In the genomic region with DNA sequence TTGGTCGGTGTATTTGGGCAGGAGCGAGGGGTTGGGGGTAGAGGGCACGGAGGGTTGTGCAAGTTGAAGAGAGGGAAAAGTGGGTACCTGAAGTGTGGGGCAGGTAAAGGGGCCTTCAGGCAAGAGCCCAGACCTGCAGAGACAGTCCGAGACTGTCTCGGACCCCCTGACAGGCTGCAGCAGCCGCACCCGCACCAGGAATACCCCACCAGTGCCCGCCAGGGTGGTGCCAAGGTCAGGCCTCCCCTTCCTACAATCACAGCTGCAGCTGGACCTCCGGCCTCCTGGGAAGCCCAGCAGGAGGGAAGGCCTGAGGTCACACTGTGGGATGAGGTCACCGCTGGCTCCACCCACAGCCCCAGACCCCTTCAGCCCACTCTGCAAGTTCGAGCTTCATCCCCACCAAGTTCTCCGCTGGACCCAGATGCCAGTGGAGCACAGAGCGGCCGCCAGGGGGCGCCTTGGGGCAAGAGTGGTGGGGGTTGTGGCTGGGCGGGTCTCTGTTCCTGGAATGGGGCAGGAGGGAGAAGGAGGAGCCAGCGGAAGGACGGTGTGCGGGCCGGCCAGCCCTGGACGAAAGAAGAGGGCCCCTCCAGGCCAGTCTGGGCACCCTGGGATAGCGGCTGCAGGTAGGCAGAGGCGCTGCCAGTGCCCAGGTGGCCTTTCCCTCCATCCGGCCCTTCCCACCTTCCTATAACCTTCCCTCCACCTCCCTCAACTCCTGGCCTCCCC, we compare ENCODE assay signal across 7 cellular contexts. TPM values are rescaled to one million over a fixed set of nuclear protein-coding genes. Genes with fewer than 3 reads are reported as not detected.
DNase-seq lines count a peak whose midpoint lies in the region; ATAC-seq and TF ChIP-seq lines count a peak whose summit lies in the region.

A gene (plus strand): TSS at position 539 of the 732 bp plus-strand sequence. CDS start 452 bp downstream, outside the sequence.

- peaks cover 4% of the 10 kb centered on the region for H3K4me1 ChIP-seq in parathyroid adenoma
- H3K4me1 ChIP-seq in thymus (ENCODE audit: control insufficient read depth, insufficient read depth, low read length), result no peaks in the 10 kb centered on the region

- DNase-seq in LoVo (ENCODE audit: low spot score), result peak; percentile 78
- peak; percentile 59 for DNase-seq in SKM-1 (lab: John Stamatoyannopoulos, UW; ENCODE audit: unreplicated experiment)
- DNase-seq in activated naive CD4-positive, alpha-beta T cell treated with anti-CD3 and anti-CD28 coated beads, Interleukin-2, amount 50 U/mL, for 16 hours, result peak; percentile 79
- DNase-seq in Right ventricle myocardium superior, result peak; percentile 95

- 52% methylated on average over 24 of the region's 24 CpGs for WGBS in thymus

- peak; percentile 93 for TF ChIP-seq CTCF in GM12875 (IDR thresholded peaks at IDR 0.05; ENCODE audit: borderline replicate concordance, insufficient read depth, low read depth, low read length)
- peak; percentile 98 for TF ChIP-seq CTCF in parathyroid adenoma (IDR thresholded peaks at IDR 0.05)

- H3K4me3 ChIP-seq in GM12875 (ENCODE audit: low read depth, low read length) (no peak within 1 kb of the TSS), parathyroid adenoma (ENCODE audit: low read depth, low read length) (peak within 1 kb of the TSS; percentile 52), thymus (ENCODE audit: low read length) (no peak within 1 kb of the TSS)

- no peaks in the 10 kb centered on the region for H3K36me3 ChIP-seq in parathyroid adenoma (ENCODE audit: control insufficient read depth, insufficient read depth, low read length)
- peaks cover 61% of the 10 kb centered on the region for H3K36me3 ChIP-seq in thymus (ENCODE audit: control insufficient read depth, insufficient read depth)

- no peak within 1 kb of the TSS for H3K9ac ChIP-seq in parathyroid adenoma

- no peaks in the 10 kb centered on the region for H3K79me2 ChIP-seq in parathyroid adenoma

- no peak within 1 kb of the TSS for H3K27ac ChIP-seq in parathyroid adenoma
- H3K27ac ChIP-seq in thymus (ENCODE audit: low read depth), result peak within 1 kb of the TSS; percentile 43

- intact Hi-C loops in Right ventricle myocardium superior (cut with DNase I), result loop anchor here (5.0 to 10.0 kb wide), 3 partner anchors 160 to 880 kb away; a partner anchor contains a TSS

- H3K4me2 ChIP-seq in parathyroid adenoma (ENCODE audit: low read length), result peak within 1 kb of the TSS; percentile 74

- ATAC-seq in Right ventricle myocardium superior (ENCODE audit: poor library complexity), result peak; percentile 94

- H3K9me3 ChIP-seq in parathyroid adenoma (ENCODE audit: control insufficient read depth, low read length) (no peaks in the 10 kb centered on the region), thymus (ENCODE audit: control insufficient read depth) (no peaks in the 10 kb centered on the region)

- H2AFZ ChIP-seq in parathyroid adenoma, result peak within 1 kb of the TSS; percentile 82

- no peaks in the 10 kb centered on the region for H3K27me3 ChIP-seq in parathyroid adenoma (ENCODE audit: control insufficient read depth, insufficient read depth, low read length)
- no peaks in the 10 kb centered on the region for H3K27me3 ChIP-seq in thymus (ENCODE audit: control insufficient read depth, insufficient read depth)

RNA-seq across cellular contexts. Expression of the gene that starts here (rescaled TPM):
- total RNA-seq in Right ventricle myocardium superior, result 6.7 TPM
- 8.4 TPM for polyA plus RNA-seq in thymus
